1 cellular context compared by ENCODE assay signal in the genomic region with DNA sequence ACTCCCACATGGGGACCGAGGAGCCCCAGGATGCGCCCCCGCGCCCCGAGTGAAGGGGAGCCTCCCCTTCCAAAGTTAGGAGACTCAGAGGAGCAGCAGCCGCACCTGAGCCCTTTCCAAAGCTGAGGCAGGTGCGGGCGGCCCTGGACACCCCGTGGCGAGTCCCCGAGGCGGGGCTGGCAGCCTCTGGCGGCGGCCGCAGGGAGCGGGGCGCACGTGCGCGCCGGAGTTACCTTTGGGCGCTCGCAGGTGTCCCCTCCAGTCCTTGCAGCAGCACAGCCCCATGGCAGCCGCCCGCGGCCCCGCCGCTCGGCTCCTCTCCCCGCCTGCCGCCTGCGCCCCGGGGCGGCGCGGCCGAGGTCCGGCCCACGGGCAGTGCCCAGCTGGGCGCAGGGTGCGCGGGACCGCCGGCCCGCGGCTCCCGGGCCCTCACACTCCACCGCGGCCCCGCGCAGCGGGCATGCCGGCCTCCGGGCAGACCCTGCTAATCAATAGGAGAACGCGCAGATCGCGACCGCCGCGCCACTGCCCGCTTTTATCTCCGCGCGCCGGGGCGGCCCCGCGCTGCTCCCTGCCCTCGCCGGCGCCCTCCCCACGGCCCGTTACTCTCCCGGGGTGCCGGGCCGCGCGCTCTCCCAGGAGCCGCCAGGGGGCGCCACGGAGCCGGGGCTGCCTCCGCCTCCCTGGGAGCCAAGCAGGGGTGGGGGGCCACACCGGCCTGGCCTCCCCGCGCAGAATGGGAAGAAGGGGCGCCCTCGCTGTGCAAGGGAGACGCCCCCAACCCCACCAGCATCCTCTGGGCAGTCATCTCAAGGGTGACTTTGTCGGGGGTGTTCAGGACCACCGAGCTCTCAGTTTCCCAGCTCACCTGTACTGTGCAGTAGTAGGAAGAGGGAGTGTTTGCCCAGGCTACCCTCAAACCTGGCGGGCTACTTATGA.
TF ChIP-seq lines count a peak whose summit lies in the region.

No MANE protein-coding gene starts in this region.

TF ChIP-seq in WTC11, 78 proteins besides CTCF, POLR2A, EP300 and RAD21 (continued from another document):
- TF ChIP-seq, protein P1, sequence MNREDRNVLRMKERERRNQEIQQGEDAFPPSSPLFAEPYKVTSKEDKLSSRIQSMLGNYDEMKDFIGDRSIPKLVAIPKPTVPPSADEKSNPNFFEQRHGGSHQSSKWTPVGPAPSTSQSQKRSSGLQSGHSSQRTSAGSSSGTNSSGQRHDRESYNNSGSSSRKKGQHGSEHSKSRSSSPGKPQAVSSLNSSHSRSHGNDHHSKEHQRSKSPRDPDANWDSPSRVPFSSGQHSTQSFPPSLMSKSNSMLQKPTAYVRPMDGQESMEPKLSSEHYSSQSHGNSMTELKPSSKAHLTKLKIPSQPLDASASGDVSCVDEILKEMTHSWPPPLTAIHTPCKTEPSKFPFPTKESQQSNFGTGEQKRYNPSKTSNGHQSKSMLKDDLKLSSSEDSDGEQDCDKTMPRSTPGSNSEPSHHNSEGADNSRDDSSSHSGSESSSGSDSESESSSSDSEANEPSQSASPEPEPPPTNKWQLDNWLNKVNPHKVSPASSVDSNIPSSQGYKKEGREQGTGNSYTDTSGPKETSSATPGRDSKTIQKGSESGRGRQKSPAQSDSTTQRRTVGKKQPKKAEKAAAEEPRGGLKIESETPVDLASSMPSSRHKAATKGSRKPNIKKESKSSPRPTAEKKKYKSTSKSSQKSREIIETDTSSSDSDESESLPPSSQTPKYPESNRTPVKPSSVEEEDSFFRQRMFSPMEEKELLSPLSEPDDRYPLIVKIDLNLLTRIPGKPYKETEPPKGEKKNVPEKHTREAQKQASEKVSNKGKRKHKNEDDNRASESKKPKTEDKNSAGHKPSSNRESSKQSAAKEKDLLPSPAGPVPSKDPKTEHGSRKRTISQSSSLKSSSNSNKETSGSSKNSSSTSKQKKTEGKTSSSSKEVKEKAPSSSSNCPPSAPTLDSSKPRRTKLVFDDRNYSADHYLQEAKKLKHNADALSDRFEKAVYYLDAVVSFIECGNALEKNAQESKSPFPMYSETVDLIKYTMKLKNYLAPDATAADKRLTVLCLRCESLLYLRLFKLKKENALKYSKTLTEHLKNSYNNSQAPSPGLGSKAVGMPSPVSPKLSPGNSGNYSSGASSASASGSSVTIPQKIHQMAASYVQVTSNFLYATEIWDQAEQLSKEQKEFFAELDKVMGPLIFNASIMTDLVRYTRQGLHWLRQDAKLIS (CRISPR knock-in tag; IDR thresholded peaks at IDR 0.05; ENCODE audit: borderline replicate concordance) = no peak
- TF ChIP-seq ZBTB21 (CRISPR knock-in tag; IDR thresholded peaks at IDR 0.05; ENCODE audit: borderline replicate concordance) = no peak; the same call in 1 of the 2 replicates
- TF ChIP-seq, protein P2, sequence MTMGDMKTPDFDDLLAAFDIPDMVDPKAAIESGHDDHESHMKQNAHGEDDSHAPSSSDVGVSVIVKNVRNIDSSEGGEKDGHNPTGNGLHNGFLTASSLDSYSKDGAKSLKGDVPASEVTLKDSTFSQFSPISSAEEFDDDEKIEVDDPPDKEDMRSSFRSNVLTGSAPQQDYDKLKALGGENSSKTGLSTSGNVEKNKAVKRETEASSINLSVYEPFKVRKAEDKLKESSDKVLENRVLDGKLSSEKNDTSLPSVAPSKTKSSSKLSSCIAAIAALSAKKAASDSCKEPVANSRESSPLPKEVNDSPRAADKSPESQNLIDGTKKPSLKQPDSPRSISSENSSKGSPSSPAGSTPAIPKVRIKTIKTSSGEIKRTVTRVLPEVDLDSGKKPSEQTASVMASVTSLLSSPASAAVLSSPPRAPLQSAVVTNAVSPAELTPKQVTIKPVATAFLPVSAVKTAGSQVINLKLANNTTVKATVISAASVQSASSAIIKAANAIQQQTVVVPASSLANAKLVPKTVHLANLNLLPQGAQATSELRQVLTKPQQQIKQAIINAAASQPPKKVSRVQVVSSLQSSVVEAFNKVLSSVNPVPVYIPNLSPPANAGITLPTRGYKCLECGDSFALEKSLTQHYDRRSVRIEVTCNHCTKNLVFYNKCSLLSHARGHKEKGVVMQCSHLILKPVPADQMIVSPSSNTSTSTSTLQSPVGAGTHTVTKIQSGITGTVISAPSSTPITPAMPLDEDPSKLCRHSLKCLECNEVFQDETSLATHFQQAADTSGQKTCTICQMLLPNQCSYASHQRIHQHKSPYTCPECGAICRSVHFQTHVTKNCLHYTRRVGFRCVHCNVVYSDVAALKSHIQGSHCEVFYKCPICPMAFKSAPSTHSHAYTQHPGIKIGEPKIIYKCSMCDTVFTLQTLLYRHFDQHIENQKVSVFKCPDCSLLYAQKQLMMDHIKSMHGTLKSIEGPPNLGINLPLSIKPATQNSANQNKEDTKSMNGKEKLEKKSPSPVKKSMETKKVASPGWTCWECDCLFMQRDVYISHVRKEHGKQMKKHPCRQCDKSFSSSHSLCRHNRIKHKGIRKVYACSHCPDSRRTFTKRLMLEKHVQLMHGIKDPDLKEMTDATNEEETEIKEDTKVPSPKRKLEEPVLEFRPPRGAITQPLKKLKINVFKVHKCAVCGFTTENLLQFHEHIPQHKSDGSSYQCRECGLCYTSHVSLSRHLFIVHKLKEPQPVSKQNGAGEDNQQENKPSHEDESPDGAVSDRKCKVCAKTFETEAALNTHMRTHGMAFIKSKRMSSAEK (CRISPR knock-in tag; IDR thresholded peaks at IDR 0.05; ENCODE audit: borderline replicate concordance) = no peak
- TF ChIP-seq CREB1 (CRISPR knock-in tag; IDR thresholded peaks at IDR 0.05) = no peak
- TF ChIP-seq, protein P3, sequence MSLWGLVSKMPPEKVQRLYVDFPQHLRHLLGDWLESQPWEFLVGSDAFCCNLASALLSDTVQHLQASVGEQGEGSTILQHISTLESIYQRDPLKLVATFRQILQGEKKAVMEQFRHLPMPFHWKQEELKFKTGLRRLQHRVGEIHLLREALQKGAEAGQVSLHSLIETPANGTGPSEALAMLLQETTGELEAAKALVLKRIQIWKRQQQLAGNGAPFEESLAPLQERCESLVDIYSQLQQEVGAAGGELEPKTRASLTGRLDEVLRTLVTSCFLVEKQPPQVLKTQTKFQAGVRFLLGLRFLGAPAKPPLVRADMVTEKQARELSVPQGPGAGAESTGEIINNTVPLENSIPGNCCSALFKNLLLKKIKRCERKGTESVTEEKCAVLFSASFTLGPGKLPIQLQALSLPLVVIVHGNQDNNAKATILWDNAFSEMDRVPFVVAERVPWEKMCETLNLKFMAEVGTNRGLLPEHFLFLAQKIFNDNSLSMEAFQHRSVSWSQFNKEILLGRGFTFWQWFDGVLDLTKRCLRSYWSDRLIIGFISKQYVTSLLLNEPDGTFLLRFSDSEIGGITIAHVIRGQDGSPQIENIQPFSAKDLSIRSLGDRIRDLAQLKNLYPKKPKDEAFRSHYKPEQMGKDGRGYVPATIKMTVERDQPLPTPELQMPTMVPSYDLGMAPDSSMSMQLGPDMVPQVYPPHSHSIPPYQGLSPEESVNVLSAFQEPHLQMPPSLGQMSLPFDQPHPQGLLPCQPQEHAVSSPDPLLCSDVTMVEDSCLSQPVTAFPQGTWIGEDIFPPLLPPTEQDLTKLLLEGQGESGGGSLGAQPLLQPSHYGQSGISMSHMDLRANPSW (CRISPR knock-in tag; conservative IDR thresholded peaks at IDR 0.05; ENCODE audit: low read depth) = no peak
- no peak for TF ChIP-seq NR3C1 (CRISPR knock-in tag; conservative IDR thresholded peaks at IDR 0.05; ENCODE audit: low read depth)
- TF ChIP-seq ZNF121 (CRISPR knock-in tag; IDR thresholded peaks at IDR 0.05) = no peak
- no peak for TF ChIP-seq IRF2 (CRISPR knock-in tag; IDR thresholded peaks at IDR 0.05; ENCODE audit: borderline replicate concordance, low read depth)
- TF ChIP-seq ELF4 (CRISPR knock-in tag; IDR thresholded peaks at IDR 0.05; ENCODE audit: low read depth) = no peak
- TF ChIP-seq, protein P4, sequence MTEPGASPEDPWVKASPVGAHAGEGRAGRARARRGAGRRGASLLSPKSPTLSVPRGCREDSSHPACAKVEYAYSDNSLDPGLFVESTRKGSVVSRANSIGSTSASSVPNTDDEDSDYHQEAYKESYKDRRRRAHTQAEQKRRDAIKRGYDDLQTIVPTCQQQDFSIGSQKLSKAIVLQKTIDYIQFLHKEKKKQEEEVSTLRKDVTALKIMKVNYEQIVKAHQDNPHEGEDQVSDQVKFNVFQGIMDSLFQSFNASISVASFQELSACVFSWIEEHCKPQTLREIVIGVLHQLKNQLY (CRISPR knock-in tag; IDR thresholded peaks at IDR 0.05) = no peak
- TF ChIP-seq SMAD4 (CRISPR knock-in tag; IDR thresholded peaks at IDR 0.05) = no peak
- TF ChIP-seq, protein P5, sequence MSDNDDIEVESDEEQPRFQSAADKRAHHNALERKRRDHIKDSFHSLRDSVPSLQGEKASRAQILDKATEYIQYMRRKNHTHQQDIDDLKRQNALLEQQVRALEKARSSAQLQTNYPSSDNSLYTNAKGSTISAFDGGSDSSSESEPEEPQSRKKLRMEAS (CRISPR knock-in tag; IDR thresholded peaks at IDR 0.05) = no peak; the same call in 1 of the 2 replicates
- TF ChIP-seq, protein P6, sequence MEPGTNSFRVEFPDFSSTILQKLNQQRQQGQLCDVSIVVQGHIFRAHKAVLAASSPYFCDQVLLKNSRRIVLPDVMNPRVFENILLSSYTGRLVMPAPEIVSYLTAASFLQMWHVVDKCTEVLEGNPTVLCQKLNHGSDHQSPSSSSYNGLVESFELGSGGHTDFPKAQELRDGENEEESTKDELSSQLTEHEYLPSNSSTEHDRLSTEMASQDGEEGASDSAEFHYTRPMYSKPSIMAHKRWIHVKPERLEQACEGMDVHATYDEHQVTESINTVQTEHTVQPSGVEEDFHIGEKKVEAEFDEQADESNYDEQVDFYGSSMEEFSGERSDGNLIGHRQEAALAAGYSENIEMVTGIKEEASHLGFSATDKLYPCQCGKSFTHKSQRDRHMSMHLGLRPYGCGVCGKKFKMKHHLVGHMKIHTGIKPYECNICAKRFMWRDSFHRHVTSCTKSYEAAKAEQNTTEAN (CRISPR knock-in tag; IDR thresholded peaks at IDR 0.05) = no peak
- TF ChIP-seq, protein P7, sequence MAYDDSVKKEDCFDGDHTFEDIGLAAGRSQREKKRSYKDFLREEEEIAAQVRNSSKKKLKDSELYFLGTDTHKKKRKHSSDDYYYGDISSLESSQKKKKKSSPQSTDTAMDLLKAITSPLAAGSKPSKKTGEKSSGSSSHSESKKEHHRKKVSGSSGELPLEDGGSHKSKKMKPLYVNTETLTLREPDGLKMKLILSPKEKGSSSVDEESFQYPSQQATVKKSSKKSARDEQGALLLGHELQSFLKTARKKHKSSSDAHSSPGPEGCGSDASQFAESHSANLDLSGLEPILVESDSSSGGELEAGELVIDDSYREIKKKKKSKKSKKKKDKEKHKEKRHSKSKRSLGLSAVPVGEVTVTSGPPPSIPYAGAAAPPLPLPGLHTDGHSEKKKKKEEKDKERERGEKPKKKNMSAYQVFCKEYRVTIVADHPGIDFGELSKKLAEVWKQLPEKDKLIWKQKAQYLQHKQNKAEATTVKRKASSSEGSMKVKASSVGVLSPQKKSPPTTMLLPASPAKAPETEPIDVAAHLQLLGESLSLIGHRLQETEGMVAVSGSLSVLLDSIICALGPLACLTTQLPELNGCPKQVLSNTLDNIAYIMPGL (CRISPR knock-in tag; IDR thresholded peaks at IDR 0.05) = peak; percentile 87
- no peak for TF ChIP-seq CREM (CRISPR knock-in tag; IDR thresholded peaks at IDR 0.05)
- TF ChIP-seq, protein P8, sequence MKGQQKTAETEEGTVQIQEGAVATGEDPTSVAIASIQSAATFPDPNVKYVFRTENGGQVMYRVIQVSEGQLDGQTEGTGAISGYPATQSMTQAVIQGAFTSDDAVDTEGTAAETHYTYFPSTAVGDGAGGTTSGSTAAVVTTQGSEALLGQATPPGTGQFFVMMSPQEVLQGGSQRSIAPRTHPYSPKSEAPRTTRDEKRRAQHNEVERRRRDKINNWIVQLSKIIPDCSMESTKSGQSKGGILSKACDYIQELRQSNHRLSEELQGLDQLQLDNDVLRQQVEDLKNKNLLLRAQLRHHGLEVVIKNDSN (CRISPR knock-in tag; IDR thresholded peaks at IDR 0.05) = no peak
